Comparison of ENCODE assay signal across 1 cellular context in the genomic region with DNA sequence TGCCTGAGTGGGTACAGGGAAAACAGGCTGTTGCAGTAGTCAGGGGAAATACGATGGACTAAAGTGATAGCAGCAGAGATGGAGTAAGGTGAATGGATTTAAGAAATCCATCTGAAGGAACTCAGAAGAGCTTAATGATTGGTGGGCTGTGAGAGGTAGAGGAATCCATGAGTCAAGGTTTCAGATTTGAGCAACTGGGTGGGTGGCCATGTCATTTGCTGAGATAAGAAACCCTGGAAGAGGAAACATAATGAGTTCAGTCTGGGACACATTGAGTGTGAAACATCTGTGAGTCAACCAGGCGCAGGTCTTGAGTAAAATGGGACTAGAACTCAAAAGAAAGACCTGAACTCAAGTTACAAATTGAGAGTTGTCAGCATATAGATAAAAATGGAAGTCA.
TF ChIP-seq lines count a peak whose summit lies in the region.

No MANE protein-coding gene starts in this region.

TF ChIP-seq in H1, 55 proteins besides CTCF, POLR2A, EP300 and RAD21:
- TF ChIP-seq EZH2 (IDR thresholded peaks at IDR 0.05; ENCODE audit: low read depth, low read length, severe bottlenecking) (no peak), BRCA1 (IDR thresholded peaks at IDR 0.05; ENCODE audit: low read depth, low read length) (no peak), PHF8 (conservative IDR thresholded peaks at IDR 0.05; ENCODE audit: low read depth, low read length) (no peak), SP1 (IDR thresholded peaks at IDR 0.05; ENCODE audit: low read depth, low read length) (no peak), SAP30 (IDR thresholded peaks at IDR 0.05; ENCODE audit: insufficient read depth, insufficient replicate concordance, low read length) (no peak), RXRA (IDR thresholded peaks at IDR 0.05; ENCODE audit: insufficient read depth, low read depth, low read length) (no peak), BCL11A (IDR thresholded peaks at IDR 0.05; ENCODE audit: low read depth in 2 of 2, low read length in 2 of 2) (no peak), CBX8 (IDR thresholded peaks at IDR 0.05; ENCODE audit: borderline replicate concordance, low read depth, low read length) (no peak), CHD2 (IDR thresholded peaks at IDR 0.05; ENCODE audit: low read length) (no peak), CREB1 (IDR thresholded peaks at IDR 0.05) (no peak), JUND (IDR thresholded peaks at IDR 0.05; ENCODE audit: low read length) (no peak), ASH2L (IDR thresholded peaks at IDR 0.05; ENCODE audit: low read length) (no peak)
